Comparison of ENCODE assay signal across 8 cellular contexts in genomic region chr12:52023182-52023975, GRCh38. TPM values are rescaled to one million over a fixed set of nuclear protein-coding genes. Genes with fewer than 3 reads are reported as not detected.
DNase-seq lines count a peak whose midpoint lies in the region; ATAC-seq and TF ChIP-seq lines count a peak whose summit lies in the region.

No MANE protein-coding gene starts in this region.

- no peaks in the 10 kb centered on the region for H4K20me1 ChIP-seq in DOHH2 (ENCODE audit: control insufficient read depth, insufficient read depth, low read depth, low read length)

- H3K9me3 ChIP-seq in DOHH2 (ENCODE audit: control insufficient read depth, insufficient read depth, low read length) = no peaks in the 10 kb centered on the region

- peaks cover 34% of the 10 kb centered on the region for H3K27me3 ChIP-seq in DOHH2 (ENCODE audit: control insufficient read depth, low read length)

- H3F3A ChIP-seq in DOHH2 (ENCODE audit: control insufficient read depth, insufficient read depth) = no peaks in the 10 kb centered on the region; the same call in none of the 2 replicates

- peaks cover 68% of the 10 kb centered on the region for H3K4me1 ChIP-seq in DOHH2 (ENCODE audit: control insufficient read depth, low read length)

- H3K36me3 ChIP-seq in DOHH2 (ENCODE audit: control insufficient read depth, low read length) = no peaks in the 10 kb centered on the region

- peak overlapping the region; percentile 71 for H3K4me3 ChIP-seq in DOHH2 (ENCODE audit: low read length)

- ATAC-seq in HG02798 (IDR thresholded peaks at IDR 0.05; ENCODE audit: poor library complexity, unreplicated experiment) = peak; percentile 57

- peak; percentile 98 for TF ChIP-seq CTCF in DOHH2 (IDR thresholded peaks at IDR 0.05; ENCODE audit: low read depth, low read length, poor library complexity, severe bottlenecking)

- 0 out of 2 replicates have a peak, but pooled peaks cover 2% of the 10 kb centered on the region for H3K79me2 ChIP-seq in DOHH2 (ENCODE audit: control insufficient read depth, low read length)

- peak overlapping the region; percentile 92 for H3K4me2 ChIP-seq in DOHH2 (ENCODE audit: low read length)

- DNase-seq in NCI-H526 (lab: John Stamatoyannopoulos, UW) (peak; percentile 39 to 92), ecto neural progenitor cell (ENCODE audit: low spot score) (peak; percentile 97), lung microvascular endothelial cell (ENCODE audit: low read depth in 2 of 2) (peak; percentile 89 to 91), foreskin melanocyte (no peak)
- DNase-seq in activated CD4-positive, alpha-beta T cell treated with anti-CD3 and anti-CD28 coated beads, Interleukin-2, amount 50 U/mL, for 48 hours = peak; percentile 97 to 98
- DNase-seq in stimulated activated CD4-positive, alpha-beta T cell treated with anti-CD3 and anti-CD28 coated beads, TNF-alpha, amount 100 ng/mL, for 48 hours (ENCODE audit: low read depth in 3 of 3) = peak; percentile 86 to 97 (median 89)

- H3K27ac ChIP-seq in DOHH2 (ENCODE audit: low read depth, low read length) = peak overlapping the region; percentile 64; the same call in 1 of the 2 replicates

- no peaks in the 10 kb centered on the region for H3K9me2 ChIP-seq in DOHH2 (replicated peaks; ENCODE audit: control insufficient read depth, low read length)

RNA-seq across cellular contexts. Expression of gene TAMALIN, which starts 16.6 kb away (rescaled TPM):
- 17.9 and 26.4 TPM in 2 replicates for total RNA-seq in lung microvascular endothelial cell

RNA-seq across cellular contexts. Expression of gene NR4A1, which starts 27.9 kb away (rescaled TPM):
- 0.65 and 2.0 TPM in 2 replicates for total RNA-seq in lung microvascular endothelial cell

RNA-seq across cellular contexts. Expression of gene ATG101, which starts 46.4 kb away (rescaled TPM):
- total RNA-seq in lung microvascular endothelial cell = 41.8 and 66.5 TPM in 2 replicates

RNA-seq across cellular contexts. Expression of gene SMIM41, which starts 56.1 kb away (rescaled TPM):
- total RNA-seq in lung microvascular endothelial cell = under 0.01 TPM in 1 of 2 replicates, not detected in the other
